Comparison of ENCODE assay signal across 8 cellular contexts in genomic region chr12:27523305-27523641, GRCh38. TPM values are rescaled to one million over a fixed set of nuclear protein-coding genes. Genes with fewer than 3 reads are reported as not detected.
DNase-seq lines count a peak whose midpoint lies in the region; ATAC-seq and TF ChIP-seq lines count a peak whose summit lies in the region.

No MANE protein-coding gene starts in this region.

- peak overlapping the region; percentile 98 for H2AFZ ChIP-seq in neuronal stem cell (ENCODE audit: low read length)

- DNase-seq in GM06990 (ENCODE audit: extremely low read depth, insufficient read length): no peak
- DNase-seq in NB4 (ENCODE audit: low read depth): peak; percentile 58
- DNase-seq in neuronal stem cell (ENCODE audit: low spot score): no peak
- no peak for DNase-seq in effector CD4-positive, alpha-beta T cell
- DNase-seq in central memory CD4-positive, alpha-beta T cell: no peak
- DNase-seq in iPS-NIHi7 (ENCODE audit: extremely low spot score): no peak

- no CpG with 5 or more reads among the region's 6 CpGs for WGBS in neuronal stem cell (ENCODE audit: extremely low coverage in 2 of 2, insufficient read length in 2 of 2, insufficient replicate concordance in 1 of 2), 2 donors

- no peak overlapping the region for H2BK15ac ChIP-seq in neuronal stem cell (ENCODE audit: low read length)

- H3K9ac ChIP-seq in duodenal mucosa (ENCODE audit: low read depth in 1 of 2, low read length in 2 of 2) (peak overlapping the region; percentile 74 to 75), neuronal stem cell (ENCODE audit: low read depth, low read length, poor library complexity) (no peak overlapping the region)

- peak overlapping the region; percentile 75 for H3K4me2 ChIP-seq in neuronal stem cell (ENCODE audit: insufficient read depth, low read length, poor library complexity, severe bottlenecking)

- H4K8ac ChIP-seq in neuronal stem cell (ENCODE audit: low read depth, low read length): no peak overlapping the region

- no peak for TF ChIP-seq POLR2A in NB4 (IDR thresholded peaks at IDR 0.05; ENCODE audit: extremely low read depth, insufficient read length)

- H2BK5ac ChIP-seq in neuronal stem cell (ENCODE audit: low read length): no peak overlapping the region

- no peak overlapping the region for H4K91ac ChIP-seq in neuronal stem cell (ENCODE audit: low read depth, low read length, poor library complexity)

- no peak overlapping the region for H3K4ac ChIP-seq in neuronal stem cell (ENCODE audit: low read length)

- peak overlapping the region; percentile 82 for H3K18ac ChIP-seq in neuronal stem cell (ENCODE audit: low read length)

- no peak overlapping the region for H3K14ac ChIP-seq in neuronal stem cell (ENCODE audit: low read length)

- H3K27ac ChIP-seq in duodenal mucosa (ENCODE audit: low read depth, low read length) (peak overlapping the region; percentile 80), neuronal stem cell (replicated peaks; ENCODE audit: low read length) (peak overlapping the region; percentile 88)

- no peaks in the 10 kb centered on the region for H3K36me3 ChIP-seq in GM06990 (ENCODE audit: control insufficient read depth, insufficient read depth, low read length)
- no peaks in the 10 kb centered on the region for H3K36me3 ChIP-seq in duodenal mucosa (ENCODE audit: control insufficient read depth in 1 of 2, insufficient read depth in 2 of 2, low read length in 2 of 2)
- no peaks in the 10 kb centered on the region for H3K36me3 ChIP-seq in neuronal stem cell (replicated peaks in 1 of 2; ENCODE audit: control insufficient read depth in 2 of 2, insufficient read depth in 2 of 2, low read length in 2 of 2)

- no peaks in the 10 kb centered on the region for H3K9me3 ChIP-seq in duodenal mucosa (ENCODE audit: control insufficient read depth in 1 of 2, low read length in 2 of 2)
- no peaks in the 10 kb centered on the region for H3K9me3 ChIP-seq in neuronal stem cell (replicated peaks in 1 of 2; ENCODE audit: control insufficient read depth in 2 of 2, insufficient read depth in 1 of 2, low read depth in 1 of 2, low read length in 2 of 2)

- TF ChIP-seq CTCF in GM06990 (IDR thresholded peaks at IDR 0.05; ENCODE audit: insufficient read depth, low read length, poor library complexity, severe bottlenecking) (no peak), NB4 (IDR thresholded peaks at IDR 0.05; ENCODE audit: low read depth, low read length) (no peak)

- no peaks in the 10 kb centered on the region for H3K79me1 ChIP-seq in neuronal stem cell (ENCODE audit: low read depth, low read length)

- H3K4me3 ChIP-seq in GM06990 (replicated peaks; ENCODE audit: low read depth, low read length) (peak overlapping the region; percentile 71), NB4 (ENCODE audit: low read depth, low read length) (peak overlapping the region; percentile 81), duodenal mucosa (ENCODE audit: low read depth in 1 of 2, low read length in 2 of 2) (peak overlapping the region; percentile 79 to 88), neuronal stem cell (ENCODE audit: low read length in 2 of 2) (peak overlapping the region; percentile 81 to 87)

- peaks cover 0 to 12% of the 10 kb centered on the region in 2 donors for H3K4me1 ChIP-seq in duodenal mucosa (ENCODE audit: control insufficient read depth in 1 of 2, insufficient read depth in 2 of 2, low read length in 2 of 2)
- H3K4me1 ChIP-seq in neuronal stem cell (ENCODE audit: control insufficient read depth in 2 of 2, insufficient read depth in 1 of 2, low read depth in 1 of 2, low read length in 2 of 2): peaks cover 5 to 12% of the 10 kb centered on the region in 2 donors

- no peak overlapping the region for H2BK12ac ChIP-seq in neuronal stem cell (ENCODE audit: low read length)

- H3K27me3 ChIP-seq in GM06990 (replicated peaks; ENCODE audit: control insufficient read depth, insufficient read depth, low read length) (no peaks in the 10 kb centered on the region), duodenal mucosa (ENCODE audit: control insufficient read depth in 1 of 2, insufficient read depth in 2 of 2, low read length in 2 of 2) (no peaks in the 10 kb centered on the region), neuronal stem cell (ENCODE audit: control insufficient read depth in 3 of 3, insufficient read depth in 3 of 3, low read depth in 1 of 3, low read length in 3 of 3) (no peaks in the 10 kb centered on the region)

- H2BK120ac ChIP-seq in neuronal stem cell (ENCODE audit: low read depth, low read length): no peak overlapping the region

- ATAC-seq in GM21447 (IDR thresholded peaks at IDR 0.05; ENCODE audit: unreplicated experiment): peak; percentile 9

- no peak overlapping the region for H3K23ac ChIP-seq in neuronal stem cell (ENCODE audit: low read depth, low read length, poor library complexity)

- H2AK5ac ChIP-seq in neuronal stem cell (ENCODE audit: low read depth, low read length): no peak overlapping the region

RNA-seq across cellular contexts. Expression of gene PPFIBP1, which starts 0.7 kb away (rescaled TPM):
- 16.9 TPM for polyA plus RNA-seq in neuronal stem cell (2013, experiment 1 of 2)
- polyA plus RNA-seq in neuronal stem cell (2013, experiment 2 of 2): 16.6 TPM
